10 cellular contexts compared by ENCODE assay signal in the genomic region with DNA sequence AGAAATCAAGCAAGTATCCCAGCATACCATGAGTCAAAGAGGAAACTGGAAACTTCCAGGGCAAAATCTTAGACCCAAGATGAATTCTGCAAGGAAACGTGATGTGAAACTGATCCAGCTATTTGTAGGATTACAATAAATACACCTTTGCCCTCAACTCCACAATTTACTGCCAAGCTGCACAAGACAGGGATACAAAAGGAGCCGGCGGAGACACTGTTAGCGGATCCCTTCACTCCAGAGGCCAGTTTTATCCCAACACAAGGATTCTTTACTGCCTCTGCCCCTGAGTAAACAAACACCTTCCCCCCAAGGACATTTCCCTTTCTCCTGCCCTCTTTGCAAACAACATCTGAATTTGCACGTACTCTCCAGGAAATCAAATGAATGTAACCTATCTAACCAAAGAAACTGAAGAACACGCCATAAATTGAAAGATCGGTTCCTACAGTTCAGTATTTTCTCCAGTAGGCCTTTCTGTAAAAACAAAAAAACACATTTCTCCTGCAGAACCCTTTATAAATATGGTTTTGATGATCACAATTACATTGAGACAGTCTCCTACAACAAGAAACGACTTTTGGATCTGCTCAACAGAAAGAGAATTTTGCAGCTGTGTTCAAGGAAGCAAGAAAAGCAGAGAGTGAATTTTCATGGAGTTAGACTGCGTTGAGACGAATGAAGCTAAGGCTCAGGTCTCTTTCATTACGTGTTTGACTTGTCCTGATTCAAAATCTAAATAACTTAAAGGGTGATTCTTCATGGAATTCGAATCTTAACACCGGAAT. TPM values are rescaled to one million over a fixed set of nuclear protein-coding genes. Genes with fewer than 3 reads are reported as not detected.
A peak's percentile ranks its signal among the peaks of the same experiment; 100 is the strongest.
DNase-seq lines count a peak whose midpoint lies in the region; ATAC-seq and TF ChIP-seq lines count a peak whose summit lies in the region.
"Had no signal": no experiment of that assay in that cellular context is flagged by ENCODE, and none has a peak within 500 bp of the region (broad histone marks: within the 10 kb centered on the region; RNA-seq: fewer than 3 reads in every experiment).

No MANE protein-coding gene starts in this region.

- no peaks in the 10 kb centered on the region for H3K9me3 ChIP-seq in sigmoid colon
- H3K9me3 ChIP-seq: thyroid gland had no signal

- no peak for ATAC-seq in HG03565 (IDR thresholded peaks at IDR 0.05; ENCODE audit: unreplicated experiment)

- TF ChIP-seq EP300 in sigmoid colon (IDR thresholded peaks at IDR 0.05) = no peak

- H3K36me3 ChIP-seq in sigmoid colon = no peaks in the 10 kb centered on the region
- H3K36me3 ChIP-seq: thyroid gland had no signal

- no peak for TF ChIP-seq CTCF in sigmoid colon (IDR thresholded peaks at IDR 0.05)

- peak overlapping the region; percentile 80 for H3K4me3 Mint-ChIP-seq in activated CD4-positive, alpha-beta T cell treated with anti-CD3 and anti-CD28 coated beads, Interleukin-2, amount 10 ng/mL, durations not matched to agents 24 days and 14 days

- H3K4me3 ChIP-seq in sigmoid colon = peak overlapping the region in 1 of 4 donors; percentile 62

- H3K27ac Mint-ChIP-seq in activated CD4-positive, alpha-beta T cell treated with anti-CD3 and anti-CD28 coated beads, Interleukin-2, amount 10 ng/mL, durations not matched to agents 24 days and 14 days = no peak overlapping the region

- peaks cover 1% of the 10 kb centered on the region for H3K36me3 Mint-ChIP-seq in activated CD4-positive, alpha-beta T cell treated with anti-CD3 and anti-CD28 coated beads, Interleukin-2, amount 10 ng/mL, durations not matched to agents 24 days and 14 days (ENCODE audit: low read depth)

- WGBS in sigmoid colon, 2 donors = 10 to 40% methylated on average over 13 of the region's 13 CpGs

- peaks cover 68% of the 10 kb centered on the region for H3K27me3 Mint-ChIP-seq in activated CD4-positive, alpha-beta T cell treated with anti-CD3 and anti-CD28 coated beads, Interleukin-2, amount 10 ng/mL, durations not matched to agents 24 days and 14 days

- intact Hi-C loops in activated CD4-positive, alpha-beta T cell treated with anti-CD3 and anti-CD28 coated beads, Interleukin-2, amount 10 ng/mL, durations not matched to agents 24 days and 14 days (cut with micrococcal nuclease) = loop anchor here (5.0 kb wide), 1 partner anchor 36 kb away; no protein-coding TSS in a partner anchor
- intact Hi-C loops in sigmoid colon (cut with DNase I) = loop anchor here (5.0 kb wide), 1 partner anchor 61 kb away; a partner anchor contains a TSS

- H3K4me1 ChIP-seq in sigmoid colon = peaks cover 0 to 25% (median 18%) of the 10 kb centered on the region in 4 donors

- DNase-seq in activated CD4-positive, alpha-beta T cell treated with anti-CD3 and anti-CD28 coated beads, Interleukin-2, amount 10 ng/mL, durations not matched to agents 24 days and 14 days = no peak
- DNase-seq in activated CD4-positive, alpha-beta T cell treated with anti-CD3 and anti-CD28 coated beads for 48 hours = no peak
- DNase-seq in NCI-H748 treated with DMSO at 0.1 percent for 48 hours (lab: John Stamatoyannopoulos, UW) (peak; percentile 12), fibroblast of peridontal ligament (ENCODE audit: extremely low read depth) (peak; percentile 16), sigmoid colon (no peak), iPS-NIHi7 (ENCODE audit: extremely low spot score) (no peak), DMS53 (lab: John Stamatoyannopoulos, UW) (no peak)

- TF ChIP-seq POLR2A in sigmoid colon (IDR thresholded peaks at IDR 0.05) = no peak

- peaks cover 14% of the 10 kb centered on the region for H3K4me1 Mint-ChIP-seq in activated CD4-positive, alpha-beta T cell treated with anti-CD3 and anti-CD28 coated beads, Interleukin-2, amount 10 ng/mL, durations not matched to agents 24 days and 14 days

- H3K9me3 Mint-ChIP-seq in activated CD4-positive, alpha-beta T cell treated with anti-CD3 and anti-CD28 coated beads, Interleukin-2, amount 10 ng/mL, durations not matched to agents 24 days and 14 days = no peaks in the 10 kb centered on the region

- peaks cover 30 to 91% (median 75%) of the 10 kb centered on the region in 3 donors for H3K27me3 ChIP-seq in sigmoid colon
- H3K27me3 ChIP-seq: thyroid gland had no signal

- H3K27ac ChIP-seq in sigmoid colon = peak overlapping the region in 3 of 4 donors; percentile 14 to 54 (median 28)

RNA-seq across cellular contexts. Expression of a gene that starts 1.4 kb away (rescaled TPM):
- total RNA-seq in activated CD4-positive, alpha-beta T cell treated with anti-CD3 and anti-CD28 coated beads, Interleukin-2, amount 10 ng/mL, durations not matched to agents 24 days and 14 days = 7.5 and 8.2 TPM in 2 replicates
- total RNA-seq in sigmoid colon = under 1 TPM in 3 of 4 donors, not detected in 1; 0.33 to 0.95 (median 0.36) TPM
- 1 to 10 TPM in 1 of 3 donors, under 1 TPM in 2; under 0.01 to 2.0 (median 0.23) TPM for polyA plus RNA-seq in sigmoid colon

RNA-seq across cellular contexts. Expression of a gene that starts 20.3 kb away (rescaled TPM):
- 9.4 TPM in 2 replicates for total RNA-seq in activated CD4-positive, alpha-beta T cell treated with anti-CD3 and anti-CD28 coated beads, Interleukin-2, amount 10 ng/mL, durations not matched to agents 24 days and 14 days
- total RNA-seq in sigmoid colon = 1 to 10 TPM in 2 of 4 donors, under 1 TPM in 2; 0.28 to 1.8 (median 1.2) TPM
- 1 to 10 TPM; 2.4 to 5.6 (median 4.9) TPM for polyA plus RNA-seq in sigmoid colon

RNA-seq across cellular contexts. Expression of a gene that starts 45.8 kb away (rescaled TPM):
- total RNA-seq in activated CD4-positive, alpha-beta T cell treated with anti-CD3 and anti-CD28 coated beads, Interleukin-2, amount 10 ng/mL, durations not matched to agents 24 days and 14 days = 0.09 TPM in 1 of 2 replicates, not detected in the other
- not detected for total RNA-seq in sigmoid colon
- polyA plus RNA-seq in sigmoid colon = not detected
- total RNA-seq: NCI-H460, thyroid gland had no signal

Comparison
In these comparisons a context has a peak if more than half of its experiments do, and no peak if none do; other contexts are left out.
1. DNase-seq: peak in NCI-H748 treated with DMSO at 0.1 percent for 48 hours (single experiment) and fibroblast of peridontal ligament (single experiment); none in activated CD4-positive, alpha-beta T cell treated with anti-CD3 and anti-CD28 coated beads, Interleukin-2, amount 10 ng/mL, durations not matched to agents 24 days and 14 days (single experiment), activated CD4-positive, alpha-beta T cell treated with anti-CD3 and anti-CD28 coated beads for 48 hours (single experiment), sigmoid colon (single experiment), iPS-NIHi7 (single experiment) and DMS53 (single experiment).